11 cellular contexts compared by ENCODE assay signal in the genomic region with DNA sequence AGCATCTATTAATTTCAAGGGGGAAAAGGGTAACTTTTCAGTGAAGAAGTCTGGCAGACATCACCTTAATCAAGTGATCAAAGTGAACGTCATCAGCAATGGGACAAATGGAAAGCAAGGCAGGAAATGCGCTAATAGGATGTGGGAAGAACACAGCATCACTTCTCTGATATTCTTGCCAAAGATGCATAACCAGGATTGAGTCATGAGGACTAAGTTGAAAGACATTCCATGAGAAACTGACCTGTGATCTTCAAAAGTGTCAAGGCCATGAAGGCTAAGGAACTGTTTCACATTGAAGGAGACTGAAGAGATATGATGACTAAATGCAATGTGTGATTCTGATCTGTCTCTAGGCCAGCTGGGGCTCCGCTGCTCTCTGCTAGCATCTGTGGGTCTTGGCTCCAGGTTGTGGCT.
DNase-seq lines count a peak whose midpoint lies in the region; TF ChIP-seq lines count a peak whose summit lies in the region.
"Had no signal": no experiment of that assay in that cellular context is flagged by ENCODE, and none has a peak within 500 bp of the region (broad histone marks: within the 10 kb centered on the region; RNA-seq: fewer than 3 reads in every experiment).

No MANE protein-coding gene starts in this region.

- 36% methylated on average over 3 of the region's 3 CpGs for WGBS in SK-N-SH (ENCODE audit: low lambda C conversion rate)

- no peaks in the 10 kb centered on the region for H3K9me2 ChIP-seq in SK-N-SH
- no peaks in the 10 kb centered on the region for H3K9me2 ChIP-seq in MM.1S (replicated peaks; ENCODE audit: insufficient read depth, low read length)

- H2AFZ ChIP-seq in SK-N-SH (ENCODE audit: low read depth) = no peak overlapping the region
- H2AFZ ChIP-seq in fibroblast of lung (ENCODE audit: low read length) = no peak overlapping the region
- no peak overlapping the region for H2AFZ ChIP-seq in MM.1S (ENCODE audit: low read length)
- H2AFZ ChIP-seq: parathyroid adenoma had no signal

- CTCF ChIA-PET in SK-N-SH (lab: Yijun Ruan, JAX) = no interaction called here

- POLR2A ChIA-PET in SK-N-SH (lab: Yijun Ruan, JAX) = no interaction called here

- H4K20me1 ChIP-seq in SK-N-SH (ENCODE audit: insufficient read depth) = no peaks in the 10 kb centered on the region
- no peaks in the 10 kb centered on the region for H4K20me1 ChIP-seq in fibroblast of lung (ENCODE audit: control insufficient read depth, extremely low read depth, insufficient read depth, low read length)
- H4K20me1 ChIP-seq in MM.1S (ENCODE audit: insufficient read depth, low read length) = no peaks in the 10 kb centered on the region

- TF ChIP-seq EP300 in SK-N-SH (IDR thresholded peaks at IDR 0.05; ENCODE audit: borderline replicate concordance in 1 of 2, low read depth in 1 of 2, low read length in 1 of 2) = peak in 1 of 2 experiments; percentile 83; a peak in 1 of 4 replicates

- no peak overlapping the region for H3K4me3 ChIP-seq in SK-N-SH (ENCODE audit: low read depth in 2 of 2, low read length in 1 of 2)
- no peak overlapping the region for H3K4me3 ChIP-seq in fibroblast of lung (replicated peaks in 1 of 4; ENCODE audit: control extremely low read depth in 1 of 4, insufficient read depth in 1 of 4, low read depth in 3 of 4, low read length in 4 of 4)
- H3K4me3 ChIP-seq in skeletal muscle cell (ENCODE audit: low read depth, low read length) = no peak overlapping the region
- H3K4me3 ChIP-seq in MM.1S (ENCODE audit: low read length) = no peak overlapping the region

- H3K27me3 ChIP-seq in SK-N-SH (ENCODE audit: insufficient read depth) (no peaks in the 10 kb centered on the region), fibroblast of lung (ENCODE audit: control insufficient read depth, insufficient read depth, low read length) (no peaks in the 10 kb centered on the region), MM.1S (replicated peaks; ENCODE audit: insufficient read depth, low read length) (no peaks in the 10 kb centered on the region)

- H3K27ac ChIP-seq in SK-N-SH (ENCODE audit: low read depth in 2 of 2, low read length in 1 of 2) (peak overlapping the region in 1 of 2 experiments; percentile 91; a peak in 2 of 4 replicates), fibroblast of lung (ENCODE audit: insufficient read depth, low read length) (peak overlapping the region; percentile 59), MM.1S (ENCODE audit: low read length) (no peak overlapping the region)
- H3K27ac ChIP-seq: parathyroid adenoma had no signal

- peak; percentile 89 for DNase-seq in GM04503 (ENCODE audit: low read depth)
- DNase-seq in SK-N-SH = no peak
- peak; percentile 94 to 98 for DNase-seq in fibroblast of lung (ENCODE audit: low read depth in 2 of 2)
- peak; percentile 96 for DNase-seq in skeletal muscle cell (ENCODE audit: low read depth)
- no peak for DNase-seq in activated effector memory CD4-positive, alpha-beta T cell treated with anti-CD3 and anti-CD28 coated beads, Interleukin-2, amount 50 U/mL, for 16 hours
- DNase-seq in NCI-H510A (lab: John Stamatoyannopoulos, UW) = no peak
- no peak for DNase-seq in MM.1S
- no peak for DNase-seq in middle frontal gyrus (ENCODE audit: extremely low spot score, low spot score)
- DNase-seq: activated naive CD4-positive, alpha-beta T cell treated with anti-CD3 and anti-CD28 coated beads, Interleukin-2, amount 50 U/mL, for 16 hours; NCI-H2227 treated with DMSO at 0.1 percent for 48 hours had no signal

- peaks cover 0 to 10% of the 10 kb centered on the region in 2 experiments; a peak in 2 of 4 replicates for H3K4me1 ChIP-seq in SK-N-SH (ENCODE audit: control insufficient read depth in 1 of 2, insufficient read depth in 2 of 2, low read depth in 1 of 2, low read length in 1 of 2)
- peaks cover 4% of the 10 kb centered on the region for H3K4me1 ChIP-seq in fibroblast of lung (ENCODE audit: control insufficient read depth, extremely low read depth, insufficient read depth, low read length)
- no peaks in the 10 kb centered on the region for H3K4me1 ChIP-seq in MM.1S (ENCODE audit: low read length)
- H3K4me1 ChIP-seq: parathyroid adenoma had no signal

- peaks cover 9% of the 10 kb centered on the region for H3F3A ChIP-seq in SK-N-SH (replicated peaks; ENCODE audit: insufficient read depth)
- no peaks in the 10 kb centered on the region for H3F3A ChIP-seq in MM.1S (ENCODE audit: insufficient read depth, low read length)

- H3K9ac ChIP-seq in SK-N-SH (peak overlapping the region; percentile 58; the same call in 1 of the 2 replicates), fibroblast of lung (ENCODE audit: insufficient read depth, low read length) (no peak overlapping the region), MM.1S (ENCODE audit: low read length) (no peak overlapping the region)
- H3K9ac ChIP-seq: parathyroid adenoma had no signal

- H3K9me3 ChIP-seq in SK-N-SH (no peaks in the 10 kb centered on the region), fibroblast of lung (ENCODE audit: control insufficient read depth, insufficient read depth, low read depth, low read length) (no peaks in the 10 kb centered on the region), MM.1S (replicated peaks; ENCODE audit: insufficient read depth, low read length) (no peaks in the 10 kb centered on the region)

- H3K4me2 ChIP-seq in SK-N-SH = peak overlapping the region; percentile 55
- no peak overlapping the region for H3K4me2 ChIP-seq in fibroblast of lung (ENCODE audit: extremely low read depth, insufficient read depth, low read length)
- H3K4me2 ChIP-seq in MM.1S (ENCODE audit: low read depth, low read length) = no peak overlapping the region

- no peak for TF ChIP-seq CTCF in SK-N-SH (IDR thresholded peaks at IDR 0.05)
- no peak for TF ChIP-seq CTCF in fibroblast of lung (conservative IDR thresholded peaks at IDR 0.05 in 1 of 2, IDR thresholded peaks at IDR 0.05 in 1 of 2; ENCODE audit: low read depth in 1 of 2, low read length in 2 of 2)
- no peak for TF ChIP-seq CTCF in MM.1S (IDR thresholded peaks at IDR 0.05; ENCODE audit: low read length)

- H3K79me2 ChIP-seq in SK-N-SH (ENCODE audit: insufficient read depth) (no peaks in the 10 kb centered on the region), fibroblast of lung (ENCODE audit: control insufficient read depth, insufficient read depth, low read length) (no peaks in the 10 kb centered on the region), MM.1S (ENCODE audit: low read length) (no peaks in the 10 kb centered on the region)
- H3K79me2 ChIP-seq: parathyroid adenoma had no signal

- H3K36me3 ChIP-seq in SK-N-SH (replicated peaks in 1 of 2; ENCODE audit: control insufficient read depth in 1 of 2, insufficient read depth in 2 of 2, low read length in 1 of 2) (no peaks in the 10 kb centered on the region), fibroblast of lung (ENCODE audit: control insufficient read depth, insufficient read depth, low read length) (no peaks in the 10 kb centered on the region), MM.1S (replicated peaks; ENCODE audit: insufficient read depth, low read length) (no peaks in the 10 kb centered on the region)

- no peak for TF ChIP-seq RAD21 in SK-N-SH (IDR thresholded peaks at IDR 0.05; ENCODE audit: low read length)

TF ChIP-seq in SK-N-SH, 30 proteins besides CTCF, POLR2A, EP300 and RAD21 (continues in another document):
- TF ChIP-seq FOXM1 (IDR thresholded peaks at IDR 0.05; ENCODE audit: low read depth) = no peak
- TF ChIP-seq RFX5 (IDR thresholded peaks at IDR 0.05; ENCODE audit: low read length) = no peak
- no peak for TF ChIP-seq SIN3A (IDR thresholded peaks at IDR 0.05; ENCODE audit: borderline replicate concordance, low read depth, low read length)
- no peak for TF ChIP-seq TAF1 (IDR thresholded peaks at IDR 0.05; ENCODE audit: borderline replicate concordance, low read depth, low read length)
- peak; percentile 77; the same call in 1 of the 2 replicates for TF ChIP-seq RXRA (IDR thresholded peaks at IDR 0.05; ENCODE audit: borderline replicate concordance, low read depth)
- TF ChIP-seq JUND (IDR thresholded peaks at IDR 0.05) = peak; percentile 81
- no peak for TF ChIP-seq NRF1 (IDR thresholded peaks at IDR 0.05; ENCODE audit: low read depth, low read length)
- TF ChIP-seq ELF1 (IDR thresholded peaks at IDR 0.05) = no peak
- TF ChIP-seq, protein P1, sequence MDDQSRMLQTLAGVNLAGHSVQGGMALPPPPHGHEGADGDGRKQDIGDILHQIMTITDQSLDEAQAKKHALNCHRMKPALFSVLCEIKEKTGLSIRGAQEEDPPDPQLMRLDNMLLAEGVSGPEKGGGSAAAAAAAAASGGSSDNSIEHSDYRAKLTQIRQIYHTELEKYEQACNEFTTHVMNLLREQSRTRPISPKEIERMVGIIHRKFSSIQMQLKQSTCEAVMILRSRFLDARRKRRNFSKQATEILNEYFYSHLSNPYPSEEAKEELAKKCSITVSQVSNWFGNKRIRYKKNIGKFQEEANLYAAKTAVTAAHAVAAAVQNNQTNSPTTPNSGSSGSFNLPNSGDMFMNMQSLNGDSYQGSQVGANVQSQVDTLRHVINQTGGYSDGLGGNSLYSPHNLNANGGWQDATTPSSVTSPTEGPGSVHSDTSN (IDR thresholded peaks at IDR 0.05) = peak; percentile 64
- TF ChIP-seq FOSL2 (IDR thresholded peaks at IDR 0.05; ENCODE audit: borderline replicate concordance, low read depth) = peak; percentile 85
- TF ChIP-seq USF1 (IDR thresholded peaks at IDR 0.05; ENCODE audit: borderline replicate concordance, low read depth) = no peak
- TF ChIP-seq CHD2 (IDR thresholded peaks at IDR 0.05; ENCODE audit: low read length, partially characterized antibody) = no peak

Comparison
In these comparisons a context has a peak if more than half of its experiments do, and no peak if none do; other contexts are left out.
1. DNase-seq: peak in GM04503 (single experiment), fibroblast of lung (2 of 2) and skeletal muscle cell (single experiment); none in SK-N-SH (single experiment), activated effector memory CD4-positive, alpha-beta T cell treated with anti-CD3 and anti-CD28 coated beads, Interleukin-2, amount 50 U/mL, for 16 hours (single experiment), NCI-H510A (single experiment), MM.1S (single experiment) and middle frontal gyrus (single experiment).